In the genomic region with DNA sequence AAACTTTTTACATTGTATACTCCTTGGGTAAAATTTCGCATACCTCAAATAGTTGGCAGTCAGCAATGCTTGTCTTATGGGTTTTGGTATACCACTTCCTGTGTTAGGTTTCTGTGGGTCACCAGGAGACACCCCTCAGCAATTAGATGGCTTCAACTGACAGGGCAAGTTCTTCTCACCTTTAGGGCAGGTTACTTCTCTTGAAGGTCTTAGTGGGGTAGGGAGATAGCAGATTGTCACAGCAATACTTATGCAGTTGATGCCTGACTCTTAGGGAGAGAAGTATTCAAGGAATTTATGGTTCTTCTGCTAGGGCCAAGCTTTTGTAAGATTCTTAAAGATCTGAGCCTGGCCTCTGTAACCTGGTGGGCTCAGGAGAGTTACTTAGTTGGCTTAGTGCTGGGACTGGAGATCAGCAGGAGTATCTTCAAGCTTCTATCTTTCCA, we compare ENCODE assay signal across 8 cellular contexts. TPM values are rescaled to one million over a fixed set of nuclear protein-coding genes. Genes with fewer than 3 reads are reported as not detected.
DNase-seq lines count a peak whose midpoint lies in the region; ATAC-seq, FAIRE-seq and TF ChIP-seq lines count a peak whose summit lies in the region.

No MANE protein-coding gene starts in this region.

- DNase-seq in AG10803 (ENCODE audit: low read depth): peak; percentile 74
- peak; percentile 18 for DNase-seq in HTR-8/SVneo (ENCODE audit: insufficient read length, low spot score)
- peak; percentile 80 for DNase-seq in astrocyte of the hippocampus (ENCODE audit: low read depth, low spot score)
- no peak for DNase-seq in osteoblast (ENCODE audit: insufficient read length, low spot score, missing footprints)
- no peak for DNase-seq in COLO829 (ENCODE audit: low spot score)
- DNase-seq in psoas muscle: no peak

- no peak for FAIRE-seq in HTR-8/SVneo (lab: Jason Lieb, UNC)

- intact Hi-C loops in psoas muscle (cut with DNase I): no loop called here

- no peak for TF ChIP-seq CTCF in AG10803 (conservative IDR thresholded peaks at IDR 0.05; ENCODE audit: low read length)
- no peak for TF ChIP-seq CTCF in osteoblast (IDR thresholded peaks at IDR 0.05; ENCODE audit: extremely low read depth, low read depth, low read length)
- TF ChIP-seq CTCF in psoas muscle (IDR thresholded peaks at IDR 0.05): no peak

- H3K27me3 ChIP-seq in osteoblast (ENCODE audit: insufficient read depth, low read length) (no peaks in the 10 kb centered on the region), psoas muscle (ENCODE audit: insufficient read depth in 3 of 3, low read length in 2 of 3) (no peaks in the 10 kb centered on the region)

- H4K20me1 ChIP-seq in osteoblast (ENCODE audit: insufficient read depth, low read length): peaks cover 39% of the 10 kb centered on the region

- peak; percentile 66 for ATAC-seq in GM19455 (IDR thresholded peaks at IDR 0.05; ENCODE audit: unreplicated experiment)
- ATAC-seq in psoas muscle: no peak
- ATAC-seq in HG03521 (IDR thresholded peaks at IDR 0.05; ENCODE audit: unreplicated experiment): no peak

- no peak overlapping the region for H2AFZ ChIP-seq in osteoblast (ENCODE audit: low read length)

- H3K27ac ChIP-seq in osteoblast (ENCODE audit: low read depth, low read length) (peak overlapping the region; percentile 38), psoas muscle (no peak overlapping the region)

- H3K9me3 ChIP-seq in osteoblast (ENCODE audit: low read depth, low read length) (no peaks in the 10 kb centered on the region), psoas muscle (no peaks in the 10 kb centered on the region)

- H3K4me3 ChIP-seq in AG10803 (ENCODE audit: low read length): no peak overlapping the region
- H3K4me3 ChIP-seq in osteoblast (ENCODE audit: insufficient read depth, low read length): no peak overlapping the region
- H3K4me3 ChIP-seq in psoas muscle: no peak overlapping the region

- H3K36me3 ChIP-seq in osteoblast (ENCODE audit: insufficient read depth, low read length): no peaks in the 10 kb centered on the region
- no peaks in the 10 kb centered on the region for H3K36me3 ChIP-seq in psoas muscle (ENCODE audit: insufficient read depth in 1 of 2, low read depth in 1 of 2)

- peaks cover 94% of the 10 kb centered on the region for H3K79me2 ChIP-seq in osteoblast (ENCODE audit: insufficient read depth, low read length)

- WGBS in psoas muscle, 3 donors: 87 to 97% (median 93%) methylated on average over 1 of the region's 1 CpG

- H3K4me2 ChIP-seq in osteoblast (ENCODE audit: insufficient read depth, low read length): peak overlapping the region; percentile 68

- peaks cover 37% of the 10 kb centered on the region for H3K4me1 ChIP-seq in osteoblast (ENCODE audit: insufficient read depth, low read length)
- H3K4me1 ChIP-seq in psoas muscle: peaks cover 66% of the 10 kb centered on the region

RNA-seq across cellular contexts. Expression of gene MKLN1, which starts 42.9 kb away (rescaled TPM):
- total RNA-seq in osteoblast (49.8 and 52.8 TPM in 2 replicates), psoas muscle (10 to 100 TPM; 34.9 to 49.3 (median 45.3) TPM)
- 10 to 100 TPM; 14.7 to 70.8 (median 18.4) TPM for polyA plus RNA-seq in psoas muscle

Comparison
In these comparisons a context has a peak if more than half of its experiments do, and no peak if none do; other contexts are left out.
1. DNase-seq: peak in AG10803 (single experiment), HTR-8/SVneo (single experiment) and astrocyte of the hippocampus (single experiment); none in osteoblast (single experiment), COLO829 (single experiment) and psoas muscle (0 of 2).